13 cellular contexts compared by ENCODE assay signal in genomic region chr3:25429960-25430941, GRCh38. TPM values are rescaled to one million over a fixed set of nuclear protein-coding genes. Genes with fewer than 3 reads are reported as not detected.
DNase-seq lines count a peak whose midpoint lies in the region; ATAC-seq and TF ChIP-seq lines count a peak whose summit lies in the region.
"Had no signal": no experiment of that assay in that cellular context is flagged by ENCODE, and none has a peak within 500 bp of the region (broad histone marks: within the 10 kb centered on the region; RNA-seq: fewer than 3 reads in every experiment).

No MANE protein-coding gene starts in this region.

- H3K4me3 ChIP-seq in astrocyte of the spinal cord (ENCODE audit: low read depth, low read length) = peak overlapping the region; percentile 47
- H3K4me3 ChIP-seq in kidney epithelial cell (ENCODE audit: low read depth, low read length) = peak overlapping the region; percentile 50
- peak overlapping the region; percentile 100 for H3K4me3 ChIP-seq in retinal pigment epithelial cell (ENCODE audit: low read length)
- H3K4me3 ChIP-seq: GM12878, MG63 had no signal

- no peaks in the 10 kb centered on the region for H3K27me3 ChIP-seq in kidney epithelial cell (ENCODE audit: control insufficient read depth, insufficient read depth, low read length)
- H3K27me3 ChIP-seq: MG63 had no signal

- H3K9me3 Mint-ChIP-seq in stimulated activated naive B cell treated with anti-CD40 and anti-IgM and Interleukin-4, amounts not matched to agents 10 μg/mL and 1 μg/mL and 100 μg/mL, for 72 hours = no peaks in the 10 kb centered on the region

- no peak overlapping the region for H3K4me3 Mint-ChIP-seq in stimulated activated naive B cell treated with anti-CD40 and anti-IgM and Interleukin-4, amounts not matched to agents 10 μg/mL and 1 μg/mL and 100 μg/mL, for 72 hours

- TF ChIP-seq CTCF in astrocyte of the spinal cord (IDR thresholded peaks at IDR 0.05; ENCODE audit: low read depth, low read length) = no peak
- no peak for TF ChIP-seq CTCF in kidney epithelial cell (IDR thresholded peaks at IDR 0.05; ENCODE audit: insufficient read depth, low read length, poor library complexity, severe bottlenecking)
- TF ChIP-seq CTCF in retinal pigment epithelial cell (conservative IDR thresholded peaks at IDR 0.05; ENCODE audit: low read depth, low read length) = no peak

- in situ Hi-C loops in astrocyte of the spinal cord (cut with HindIII; ENCODE audit: low sequenced_read_pairs) = no loop called here

- H3K36me3 ChIP-seq in kidney epithelial cell (ENCODE audit: control insufficient read depth, insufficient read depth, low read length) = no peaks in the 10 kb centered on the region
- H3K36me3 ChIP-seq: MG63 had no signal

- H3K27ac Mint-ChIP-seq in stimulated activated naive B cell treated with anti-CD40 and anti-IgM and Interleukin-4, amounts not matched to agents 10 μg/mL and 1 μg/mL and 100 μg/mL, for 72 hours = no peak overlapping the region

- H3K36me3 Mint-ChIP-seq in stimulated activated naive B cell treated with anti-CD40 and anti-IgM and Interleukin-4, amounts not matched to agents 10 μg/mL and 1 μg/mL and 100 μg/mL, for 72 hours = no peaks in the 10 kb centered on the region

- peaks cover 40 to 66% of the 10 kb centered on the region in 2 donors for H3K27me3 Mint-ChIP-seq in stimulated activated naive B cell treated with anti-CD40 and anti-IgM and Interleukin-4, amounts not matched to agents 10 μg/mL and 1 μg/mL and 100 μg/mL, for 72 hours

- H3K4me1 Mint-ChIP-seq in stimulated activated naive B cell treated with anti-CD40 and anti-IgM and Interleukin-4, amounts not matched to agents 10 μg/mL and 1 μg/mL and 100 μg/mL, for 72 hours = peaks cover 1 to 6% of the 10 kb centered on the region in 2 donors

- DNase-seq in H4 (ENCODE audit: low spot score) (peak; percentile 30), astrocyte of the spinal cord (ENCODE audit: low read depth, low spot score) (peak; percentile 55), kidney epithelial cell (ENCODE audit: low read depth) (no peak), retinal pigment epithelial cell (ENCODE audit: low read depth) (no peak)
- DNase-seq in stimulated activated naive B cell treated with anti-CD40 and anti-IgM and Interleukin-4, amounts not matched to agents 10 μg/mL and 1 μg/mL and 100 μg/mL, for 72 hours = no peak
- DNase-seq in activated CD4-positive, alpha-beta T cell treated with anti-CD3 and anti-CD28 coated beads, Interleukin-2, amount 50 U/mL, for 4 hours = no peak
- DNase-seq: cerebellar nuclear complex, MG63, NCI-H524 treated with DMSO at 0.1 percent for 48 hours had no signal

- ATAC-seq in HG03025 (IDR thresholded peaks at IDR 0.05; ENCODE audit: low FRiP score, unreplicated experiment) (no peak), GM19324 (IDR thresholded peaks at IDR 0.05; ENCODE audit: low FRiP score, unreplicated experiment) (no peak)
- ATAC-seq in stimulated activated naive B cell treated with anti-CD40 and anti-IgM and Interleukin-4, amounts not matched to agents 10 μg/mL and 1 μg/mL and 100 μg/mL, for 72 hours (replicated peaks) = no peak
- ATAC-seq: GM12878 had no signal

RNA-seq across cellular contexts. Expression of gene RARB, which starts 2.2 kb away (rescaled TPM):
- total RNA-seq in H4 (2014; rRNA removed; shearing (Covaris generic)) = 0.90 and 1.0 TPM in 2 replicates
- 1.8 and 3.6 TPM in 2 replicates for total RNA-seq in kidney epithelial cell
- total RNA-seq: GM12878; T-helper 2 cell treated with Interferon-gamma antibody and Interleukin-4, amounts not matched to agents 100 ng/mL and 5 ng/mL, for 36 hours had no signal

Comparison
In these comparisons a context has a peak if more than half of its experiments do, and no peak if none do; other contexts are left out.
1. DNase-seq: peak in H4 (single experiment) and astrocyte of the spinal cord (single experiment); none in kidney epithelial cell (single experiment), retinal pigment epithelial cell (single experiment), stimulated activated naive B cell treated with anti-CD40 and anti-IgM and Interleukin-4, amounts not matched to agents 10 μg/mL and 1 μg/mL and 100 μg/mL, for 72 hours (single experiment) and activated CD4-positive, alpha-beta T cell treated with anti-CD3 and anti-CD28 coated beads, Interleukin-2, amount 50 U/mL, for 4 hours (0 of 2).
2. H3K4me3 ChIP-seq: peak in every context shown above with its lines; median percentile 100 in retinal pigment epithelial cell; 50 in kidney epithelial cell; 47 in astrocyte of the spinal cord.